8 cellular contexts compared by ENCODE assay signal in genomic region chr2:27322301-27322765, GRCh38. TPM values are rescaled to one million over a fixed set of nuclear protein-coding genes. Genes with fewer than 3 reads are reported as not detected.
DNase-seq lines count a peak whose midpoint lies in the region; ATAC-seq and TF ChIP-seq lines count a peak whose summit lies in the region.

No MANE protein-coding gene starts in this region.

- H3K4me1 ChIP-seq in BLaER1: peaks cover 33% of the 10 kb centered on the region
- peaks cover 16 to 35% (median 22%) of the 10 kb centered on the region in 3 donors for H3K4me1 ChIP-seq in esophagus squamous epithelium
- H3K4me1 ChIP-seq in neuron (ENCODE audit: insufficient read depth, low read length): peaks cover 18% of the 10 kb centered on the region

- H2AFZ ChIP-seq in neuron (ENCODE audit: low read depth, low read length): peak overlapping the region; percentile 10

- H3K36me3 ChIP-seq in BLaER1: peaks cover 37% of the 10 kb centered on the region
- peaks cover 12 to 36% (median 12%) of the 10 kb centered on the region in 3 donors for H3K36me3 ChIP-seq in esophagus squamous epithelium
- H3K36me3 ChIP-seq in neuron (ENCODE audit: insufficient read depth, low read length): peaks cover 18% of the 10 kb centered on the region

- intact Hi-C loops in esophagus squamous epithelium (cut with DNase I): no loop called here

- H3K27ac ChIP-seq in BLaER1: peak overlapping the region; percentile 93
- H3K27ac ChIP-seq in esophagus squamous epithelium: peak overlapping the region; percentile 92 to 98 (median 94)

- H3K4me3 ChIP-seq in BLaER1 (peak overlapping the region; percentile 87), HFF-Myc (replicated peaks; ENCODE audit: low read depth, low read length) (peak overlapping the region; percentile 69), esophagus squamous epithelium (peak overlapping the region; percentile 64 to 96 (median 79)), neuron (ENCODE audit: low read length) (peak overlapping the region; percentile 78)

- ATAC-seq in HG03139 (IDR thresholded peaks at IDR 0.05; ENCODE audit: unreplicated experiment): no peak
- no peak for ATAC-seq in GM19455 (IDR thresholded peaks at IDR 0.05; ENCODE audit: unreplicated experiment)

- peak overlapping the region; percentile 71 for H3K27ac Mint-ChIP-seq in T-helper 1 cell treated with Interleukin-12 subunit alpha and Interleukin-12 subunit beta and Interleukin-4 antibody, amounts not matched to agents 30 μg/mL and 1 μg/mL, for 36 hours

- H4K20me1 ChIP-seq in BLaER1: 0 out of 2 replicates have a peak, but pooled peaks cover 2% of the 10 kb centered on the region

- H3K9me3 ChIP-seq in BLaER1 (no peaks in the 10 kb centered on the region), esophagus squamous epithelium (no peaks in the 10 kb centered on the region), neuron (ENCODE audit: low read length) (no peaks in the 10 kb centered on the region)

- H3K4me3 Mint-ChIP-seq in T-helper 1 cell treated with Interleukin-12 subunit alpha and Interleukin-12 subunit beta and Interleukin-4 antibody, amounts not matched to agents 30 μg/mL and 1 μg/mL, for 36 hours: peak overlapping the region; percentile 99

- H3K27me3 ChIP-seq in BLaER1: no peaks in the 10 kb centered on the region
- H3K27me3 ChIP-seq in esophagus squamous epithelium: no peaks in the 10 kb centered on the region
- H3K27me3 ChIP-seq in neuron (ENCODE audit: insufficient read depth, low read length): no peaks in the 10 kb centered on the region

- DNase-seq in HFF-Myc (ENCODE audit: extremely low read depth, low read depth) (no peak), esophagus squamous epithelium (lab: John Stamatoyannopoulos, UW) (no peak), activated gamma-delta T cell (lab: John Stamatoyannopoulos, UW) (no peak)

- 7 to 9% methylated on average over 7 of the region's 10 CpGs for WGBS in esophagus squamous epithelium, 2 donors

- H3K4me2 ChIP-seq in BLaER1: peak overlapping the region; percentile 97

- TF ChIP-seq POLR2A in esophagus squamous epithelium (IDR thresholded peaks at IDR 0.05): no peak

- H3K9me3 Mint-ChIP-seq in T-helper 1 cell treated with Interleukin-12 subunit alpha and Interleukin-12 subunit beta and Interleukin-4 antibody, amounts not matched to agents 30 μg/mL and 1 μg/mL, for 36 hours: no peaks in the 10 kb centered on the region

- peak overlapping the region; percentile 94 for H3K9ac ChIP-seq in BLaER1

- peaks cover 24% of the 10 kb centered on the region for H3K36me3 Mint-ChIP-seq in T-helper 1 cell treated with Interleukin-12 subunit alpha and Interleukin-12 subunit beta and Interleukin-4 antibody, amounts not matched to agents 30 μg/mL and 1 μg/mL, for 36 hours (ENCODE audit: low read depth)

- TF ChIP-seq CTCF in HFF-Myc (IDR thresholded peaks at IDR 0.05; ENCODE audit: low read depth, low read length, missing control alignments) (no peak), esophagus squamous epithelium (IDR thresholded peaks at IDR 0.05) (no peak)

- no peaks in the 10 kb centered on the region for H3K27me3 Mint-ChIP-seq in T-helper 1 cell treated with Interleukin-12 subunit alpha and Interleukin-12 subunit beta and Interleukin-4 antibody, amounts not matched to agents 30 μg/mL and 1 μg/mL, for 36 hours (ENCODE audit: low read depth)

- peaks cover 18% of the 10 kb centered on the region for H3K4me1 Mint-ChIP-seq in T-helper 1 cell treated with Interleukin-12 subunit alpha and Interleukin-12 subunit beta and Interleukin-4 antibody, amounts not matched to agents 30 μg/mL and 1 μg/mL, for 36 hours (ENCODE audit: low read depth)

RNA-seq across cellular contexts. Expression of gene MPV17, which starts 0.6 kb away (rescaled TPM):
- 10 to 100 TPM; 39.3 to 66.1 (median 48.1) TPM for total RNA-seq in esophagus squamous epithelium

RNA-seq across cellular contexts. Expression of gene UCN, which starts 14.1 kb away (rescaled TPM):
- 1 to 10 TPM in 1 of 4 donors, not detected in 3; 1.1 TPM for total RNA-seq in esophagus squamous epithelium

RNA-seq across cellular contexts. Expression of gene GTF3C2, which starts 34.2 kb away (rescaled TPM):
- 10 to 100 TPM; 37.2 to 59.7 (median 52.3) TPM for total RNA-seq in esophagus squamous epithelium

RNA-seq across cellular contexts. Expression of gene TRIM54, which starts 40.1 kb away (rescaled TPM):
- total RNA-seq in esophagus squamous epithelium: not detected

RNA-seq across cellular contexts. Expression of gene DNAJC5G, which starts 47.1 kb away (rescaled TPM):
- total RNA-seq in esophagus squamous epithelium: under 1 TPM in 1 of 4 donors, not detected in 3; 0.38 TPM
